In the genomic region with DNA sequence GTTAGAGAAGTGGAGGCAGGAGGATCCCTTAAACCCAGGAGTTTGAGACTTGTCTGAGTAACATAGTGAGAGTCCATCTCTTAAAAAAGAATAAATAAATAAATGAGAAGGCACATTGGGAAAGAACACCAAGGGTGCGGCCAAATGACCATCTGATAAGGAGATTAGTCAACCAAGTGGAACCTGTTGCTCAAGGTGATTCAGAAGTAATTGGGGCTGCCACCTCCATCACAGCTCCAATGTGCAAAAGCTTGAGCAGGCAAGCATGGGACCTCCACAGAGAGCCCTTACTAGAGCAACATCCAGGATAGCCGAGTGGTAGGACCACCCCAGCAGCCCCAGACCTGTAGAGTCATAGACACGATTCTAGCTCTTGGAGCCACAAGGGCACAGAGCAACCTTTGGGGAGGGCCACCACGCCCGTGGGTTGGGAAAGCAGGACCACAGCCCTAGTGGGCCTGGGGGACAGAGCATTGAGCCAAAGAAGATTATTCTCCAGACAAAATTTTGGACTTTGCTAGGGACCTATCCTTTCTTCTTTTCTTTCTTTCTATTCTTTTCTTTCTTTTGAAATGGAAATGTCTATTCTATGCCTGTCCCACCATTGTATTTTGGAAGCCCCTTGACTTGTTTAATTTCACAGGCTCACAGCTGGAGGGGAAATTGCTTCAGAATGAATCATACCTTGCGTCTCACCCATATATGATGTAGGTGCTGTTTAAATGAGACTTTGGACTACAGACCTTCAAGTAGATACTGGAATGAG, we compare ENCODE assay signal across 1 cellular context.
TF ChIP-seq lines count a peak whose summit lies in the region.

No MANE protein-coding gene starts in this region.

TF ChIP-seq in K562, 482 proteins besides CTCF, POLR2A, EP300 and RAD21 (continued from another document and continues in another):
- TF ChIP-seq NFRKB (IDR thresholded peaks at IDR 0.05; ENCODE audit: low read depth) (no peak), MED1 (CRISPR knock-in tag; IDR thresholded peaks at IDR 0.05; ENCODE audit: borderline replicate concordance) (no peak), TSHZ1 (CRISPR knock-in tag; IDR thresholded peaks at IDR 0.05) (no peak), ZNF780A (CRISPR knock-in tag; IDR thresholded peaks at IDR 0.05) (no peak), MAFK (IDR thresholded peaks at IDR 0.05; ENCODE audit: low read length) (no peak), DACH1 (IDR thresholded peaks at IDR 0.05; ENCODE audit: partially characterized antibody) (no peak), PML (IDR thresholded peaks at IDR 0.05; ENCODE audit: low read length) (no peak), THRAP3 (IDR thresholded peaks at IDR 0.05; ENCODE audit: borderline replicate concordance) (no peak), MTA1 (IDR thresholded peaks at IDR 0.05; ENCODE audit: borderline replicate concordance) (no peak), CBFA2T3 (IDR thresholded peaks at IDR 0.05) (no peak), NR2C2 (CRISPR knock-in tag; IDR thresholded peaks at IDR 0.05) (no peak), NR2C2 (tag; IDR thresholded peaks at IDR 0.05) (no peak), CEBPB (tag; IDR thresholded peaks at IDR 0.05) (peak; percentile 50), NR1H2 (CRISPR knock-in tag; IDR thresholded peaks at IDR 0.05) (no peak), ZBTB49 (CRISPR knock-in tag; IDR thresholded peaks at IDR 0.05; ENCODE audit: borderline replicate concordance) (no peak), SMARCB1 (IDR thresholded peaks at IDR 0.05; ENCODE audit: insufficient read length, low read depth) (peak; percentile 66), IRF2 (CRISPR knock-in tag; IDR thresholded peaks at IDR 0.05) (no peak), MEF2A (IDR thresholded peaks at IDR 0.05; ENCODE audit: control insufficient read depth, low read depth, low read length) (no peak)
- TF ChIP-seq, protein P1, sequence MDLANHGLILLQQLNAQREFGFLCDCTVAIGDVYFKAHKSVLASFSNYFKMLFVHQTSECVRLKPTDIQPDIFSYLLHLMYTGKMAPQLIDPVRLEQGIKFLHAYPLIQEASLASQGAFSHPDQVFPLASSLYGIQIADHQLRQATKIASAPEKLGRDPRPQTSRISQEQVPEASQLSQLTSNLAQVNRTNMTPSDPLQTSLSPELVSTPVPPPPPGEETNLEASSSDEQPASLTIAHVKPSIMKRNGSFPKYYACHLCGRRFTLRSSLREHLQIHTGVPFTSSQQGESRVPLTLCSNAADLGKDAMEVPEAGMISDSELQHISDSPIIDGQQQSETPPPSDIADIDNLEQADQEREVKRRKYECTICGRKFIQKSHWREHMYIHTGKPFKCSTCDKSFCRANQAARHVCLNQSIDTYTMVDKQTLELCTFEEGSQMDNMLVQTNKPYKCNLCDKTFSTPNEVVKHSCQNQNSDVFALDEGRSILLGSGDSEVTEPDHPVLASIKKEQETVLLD (IDR thresholded peaks at IDR 0.05), result no peak
- TF ChIP-seq, protein P2, sequence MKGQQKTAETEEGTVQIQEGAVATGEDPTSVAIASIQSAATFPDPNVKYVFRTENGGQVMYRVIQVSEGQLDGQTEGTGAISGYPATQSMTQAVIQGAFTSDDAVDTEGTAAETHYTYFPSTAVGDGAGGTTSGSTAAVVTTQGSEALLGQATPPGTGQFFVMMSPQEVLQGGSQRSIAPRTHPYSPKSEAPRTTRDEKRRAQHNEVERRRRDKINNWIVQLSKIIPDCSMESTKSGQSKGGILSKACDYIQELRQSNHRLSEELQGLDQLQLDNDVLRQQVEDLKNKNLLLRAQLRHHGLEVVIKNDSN (CRISPR knock-in tag; IDR thresholded peaks at IDR 0.05), result no peak
- TF ChIP-seq, protein P3, sequence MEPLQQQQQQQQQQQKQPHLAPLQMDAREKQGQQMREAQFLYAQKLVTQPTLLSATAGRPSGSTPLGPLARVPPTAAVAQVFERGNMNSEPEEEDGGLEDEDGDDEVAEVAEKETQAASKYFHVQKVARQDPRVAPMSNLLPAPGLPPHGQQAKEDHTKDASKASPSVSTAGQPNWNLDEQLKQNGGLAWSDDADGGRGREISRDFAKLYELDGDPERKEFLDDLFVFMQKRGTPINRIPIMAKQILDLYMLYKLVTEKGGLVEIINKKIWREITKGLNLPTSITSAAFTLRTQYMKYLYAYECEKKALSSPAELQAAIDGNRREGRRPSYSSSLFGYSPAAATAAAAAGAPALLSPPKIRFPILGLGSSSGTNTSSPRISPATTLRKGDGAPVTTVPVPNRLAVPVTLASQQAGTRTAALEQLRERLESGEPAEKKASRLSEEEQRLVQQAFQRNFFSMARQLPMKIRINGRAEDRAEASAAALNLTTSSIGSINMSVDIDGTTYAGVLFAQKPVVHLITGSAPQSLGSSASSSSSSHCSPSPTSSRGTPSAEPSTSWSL (CRISPR knock-in tag; IDR thresholded peaks at IDR 0.05; ENCODE audit: borderline replicate concordance), result no peak
- TF ChIP-seq, protein P4, sequence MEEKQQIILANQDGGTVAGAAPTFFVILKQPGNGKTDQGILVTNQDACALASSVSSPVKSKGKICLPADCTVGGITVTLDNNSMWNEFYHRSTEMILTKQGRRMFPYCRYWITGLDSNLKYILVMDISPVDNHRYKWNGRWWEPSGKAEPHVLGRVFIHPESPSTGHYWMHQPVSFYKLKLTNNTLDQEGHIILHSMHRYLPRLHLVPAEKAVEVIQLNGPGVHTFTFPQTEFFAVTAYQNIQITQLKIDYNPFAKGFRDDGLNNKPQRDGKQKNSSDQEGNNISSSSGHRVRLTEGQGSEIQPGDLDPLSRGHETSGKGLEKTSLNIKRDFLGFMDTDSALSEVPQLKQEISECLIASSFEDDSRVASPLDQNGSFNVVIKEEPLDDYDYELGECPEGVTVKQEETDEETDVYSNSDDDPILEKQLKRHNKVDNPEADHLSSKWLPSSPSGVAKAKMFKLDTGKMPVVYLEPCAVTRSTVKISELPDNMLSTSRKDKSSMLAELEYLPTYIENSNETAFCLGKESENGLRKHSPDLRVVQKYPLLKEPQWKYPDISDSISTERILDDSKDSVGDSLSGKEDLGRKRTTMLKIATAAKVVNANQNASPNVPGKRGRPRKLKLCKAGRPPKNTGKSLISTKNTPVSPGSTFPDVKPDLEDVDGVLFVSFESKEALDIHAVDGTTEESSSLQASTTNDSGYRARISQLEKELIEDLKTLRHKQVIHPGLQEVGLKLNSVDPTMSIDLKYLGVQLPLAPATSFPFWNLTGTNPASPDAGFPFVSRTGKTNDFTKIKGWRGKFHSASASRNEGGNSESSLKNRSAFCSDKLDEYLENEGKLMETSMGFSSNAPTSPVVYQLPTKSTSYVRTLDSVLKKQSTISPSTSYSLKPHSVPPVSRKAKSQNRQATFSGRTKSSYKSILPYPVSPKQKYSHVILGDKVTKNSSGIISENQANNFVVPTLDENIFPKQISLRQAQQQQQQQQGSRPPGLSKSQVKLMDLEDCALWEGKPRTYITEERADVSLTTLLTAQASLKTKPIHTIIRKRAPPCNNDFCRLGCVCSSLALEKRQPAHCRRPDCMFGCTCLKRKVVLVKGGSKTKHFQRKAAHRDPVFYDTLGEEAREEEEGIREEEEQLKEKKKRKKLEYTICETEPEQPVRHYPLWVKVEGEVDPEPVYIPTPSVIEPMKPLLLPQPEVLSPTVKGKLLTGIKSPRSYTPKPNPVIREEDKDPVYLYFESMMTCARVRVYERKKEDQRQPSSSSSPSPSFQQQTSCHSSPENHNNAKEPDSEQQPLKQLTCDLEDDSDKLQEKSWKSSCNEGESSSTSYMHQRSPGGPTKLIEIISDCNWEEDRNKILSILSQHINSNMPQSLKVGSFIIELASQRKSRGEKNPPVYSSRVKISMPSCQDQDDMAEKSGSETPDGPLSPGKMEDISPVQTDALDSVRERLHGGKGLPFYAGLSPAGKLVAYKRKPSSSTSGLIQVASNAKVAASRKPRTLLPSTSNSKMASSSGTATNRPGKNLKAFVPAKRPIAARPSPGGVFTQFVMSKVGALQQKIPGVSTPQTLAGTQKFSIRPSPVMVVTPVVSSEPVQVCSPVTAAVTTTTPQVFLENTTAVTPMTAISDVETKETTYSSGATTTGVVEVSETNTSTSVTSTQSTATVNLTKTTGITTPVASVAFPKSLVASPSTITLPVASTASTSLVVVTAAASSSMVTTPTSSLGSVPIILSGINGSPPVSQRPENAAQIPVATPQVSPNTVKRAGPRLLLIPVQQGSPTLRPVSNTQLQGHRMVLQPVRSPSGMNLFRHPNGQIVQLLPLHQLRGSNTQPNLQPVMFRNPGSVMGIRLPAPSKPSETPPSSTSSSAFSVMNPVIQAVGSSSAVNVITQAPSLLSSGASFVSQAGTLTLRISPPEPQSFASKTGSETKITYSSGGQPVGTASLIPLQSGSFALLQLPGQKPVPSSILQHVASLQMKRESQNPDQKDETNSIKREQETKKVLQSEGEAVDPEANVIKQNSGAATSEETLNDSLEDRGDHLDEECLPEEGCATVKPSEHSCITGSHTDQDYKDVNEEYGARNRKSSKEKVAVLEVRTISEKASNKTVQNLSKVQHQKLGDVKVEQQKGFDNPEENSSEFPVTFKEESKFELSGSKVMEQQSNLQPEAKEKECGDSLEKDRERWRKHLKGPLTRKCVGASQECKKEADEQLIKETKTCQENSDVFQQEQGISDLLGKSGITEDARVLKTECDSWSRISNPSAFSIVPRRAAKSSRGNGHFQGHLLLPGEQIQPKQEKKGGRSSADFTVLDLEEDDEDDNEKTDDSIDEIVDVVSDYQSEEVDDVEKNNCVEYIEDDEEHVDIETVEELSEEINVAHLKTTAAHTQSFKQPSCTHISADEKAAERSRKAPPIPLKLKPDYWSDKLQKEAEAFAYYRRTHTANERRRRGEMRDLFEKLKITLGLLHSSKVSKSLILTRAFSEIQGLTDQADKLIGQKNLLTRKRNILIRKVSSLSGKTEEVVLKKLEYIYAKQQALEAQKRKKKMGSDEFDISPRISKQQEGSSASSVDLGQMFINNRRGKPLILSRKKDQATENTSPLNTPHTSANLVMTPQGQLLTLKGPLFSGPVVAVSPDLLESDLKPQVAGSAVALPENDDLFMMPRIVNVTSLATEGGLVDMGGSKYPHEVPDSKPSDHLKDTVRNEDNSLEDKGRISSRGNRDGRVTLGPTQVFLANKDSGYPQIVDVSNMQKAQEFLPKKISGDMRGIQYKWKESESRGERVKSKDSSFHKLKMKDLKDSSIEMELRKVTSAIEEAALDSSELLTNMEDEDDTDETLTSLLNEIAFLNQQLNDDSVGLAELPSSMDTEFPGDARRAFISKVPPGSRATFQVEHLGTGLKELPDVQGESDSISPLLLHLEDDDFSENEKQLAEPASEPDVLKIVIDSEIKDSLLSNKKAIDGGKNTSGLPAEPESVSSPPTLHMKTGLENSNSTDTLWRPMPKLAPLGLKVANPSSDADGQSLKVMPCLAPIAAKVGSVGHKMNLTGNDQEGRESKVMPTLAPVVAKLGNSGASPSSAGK (IDR thresholded peaks at IDR 0.05), result no peak
